In the genomic region with DNA sequence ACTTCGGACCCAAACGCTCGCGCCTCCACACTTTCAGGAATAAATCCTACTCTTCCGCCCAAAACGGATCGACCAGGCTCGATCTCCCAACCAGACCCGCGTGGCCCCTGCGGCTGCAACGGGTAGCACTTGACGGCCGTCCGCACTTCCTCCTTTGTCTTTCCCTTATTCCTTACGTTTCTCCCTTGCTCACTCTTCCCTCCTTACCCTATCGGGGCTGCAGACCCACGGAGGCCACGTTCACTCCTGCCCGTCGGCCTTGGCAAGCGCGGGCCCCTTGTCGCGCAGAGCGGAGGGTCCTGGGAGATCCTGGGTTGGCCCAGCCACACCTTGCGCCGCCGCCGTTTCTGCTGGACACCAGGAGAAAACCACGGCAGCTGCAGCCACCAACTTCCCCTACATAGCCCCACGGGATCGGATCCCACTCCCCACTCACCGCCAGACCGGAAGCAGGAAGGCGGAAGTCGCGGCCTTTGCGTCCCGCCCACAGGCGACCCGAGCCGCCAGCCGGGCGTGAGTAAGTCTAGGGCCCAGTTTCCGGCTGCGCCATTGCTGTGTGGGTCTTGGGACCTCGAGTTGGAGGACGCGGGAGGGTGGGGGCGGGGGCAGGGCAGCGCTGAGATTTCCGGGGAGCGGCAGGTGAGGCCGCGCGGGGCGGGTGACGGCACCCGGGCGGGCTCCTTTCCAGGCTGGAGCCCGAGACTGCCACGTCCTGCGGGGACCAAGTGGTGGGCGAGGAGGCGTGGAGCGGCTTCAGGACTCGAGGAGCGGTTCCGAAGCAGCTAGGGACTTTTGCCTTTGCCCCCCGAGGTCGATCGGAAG, we compare ENCODE assay signal across 8 cellular contexts. TPM values are rescaled to one million over a fixed set of nuclear protein-coding genes. Genes with fewer than 3 reads are reported as not detected.
DNase-seq lines count a peak whose midpoint lies in the region; ATAC-seq and TF ChIP-seq lines count a peak whose summit lies in the region.

A gene with protein sequence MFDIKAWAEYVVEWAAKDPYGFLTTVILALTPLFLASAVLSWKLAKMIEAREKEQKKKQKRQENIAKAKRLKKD (minus strand): TSS at position 459 of the 822 bp plus-strand sequence. CDS start 2,297 bp downstream, outside the sequence.

- H3K4me1 Mint-ChIP-seq in CD4-positive, alpha-beta T cell (ENCODE audit: low read depth) = peaks cover 50% of the 10 kb centered on the region
- H3K4me1 Mint-ChIP-seq in effector memory CD8-positive, alpha-beta T cell (ENCODE audit: low read depth in 2 of 2) = peaks cover 14 to 25% of the 10 kb centered on the region in 2 donors
- H3K4me1 Mint-ChIP-seq in memory B cell = peaks cover 13% of the 10 kb centered on the region

- H3K27me3 ChIP-seq in CD4-positive, alpha-beta T cell (ENCODE audit: control insufficient read depth, insufficient read depth, low read length) = no peaks in the 10 kb centered on the region

- no peaks in the 10 kb centered on the region for H3K27me3 Mint-ChIP-seq in CD4-positive, alpha-beta T cell
- no peaks in the 10 kb centered on the region for H3K27me3 Mint-ChIP-seq in effector memory CD8-positive, alpha-beta T cell
- no peaks in the 10 kb centered on the region for H3K27me3 Mint-ChIP-seq in memory B cell

- peak within 1 kb of the TSS; percentile 84 for H3K27ac Mint-ChIP-seq in CD4-positive, alpha-beta T cell
- H3K27ac Mint-ChIP-seq in effector memory CD8-positive, alpha-beta T cell = peak within 1 kb of the TSS; percentile 98
- peak within 1 kb of the TSS; percentile 96 for H3K27ac Mint-ChIP-seq in memory B cell

- TF ChIP-seq CTCF in CD4-positive, alpha-beta T cell (IDR thresholded peaks at IDR 0.05) = no peak

- CTCF ChIA-PET in CD4-positive, alpha-beta T cell (lab: Charles Lee) = no interaction called here

- POLR2A ChIA-PET in CD4-positive, alpha-beta T cell (lab: Charles Lee) = interaction anchor here (0.6 to 1.6 kb wide), 3 partner anchors 116 to 246 kb away, joined by 3 to 11 read pairs (median 4); partner anchors contain the start of gene ZSWIM6

- no peaks in the 10 kb centered on the region for H3K9me3 ChIP-seq in CD4-positive, alpha-beta T cell (ENCODE audit: control insufficient read depth, low read length)

- peak within 1 kb of the TSS; percentile 94 for H3K4me3 Mint-ChIP-seq in CD4-positive, alpha-beta T cell
- H3K4me3 Mint-ChIP-seq in effector memory CD8-positive, alpha-beta T cell = peak within 1 kb of the TSS; percentile 93 to 96
- peak within 1 kb of the TSS; percentile 94 for H3K4me3 Mint-ChIP-seq in memory B cell

- no peaks in the 10 kb centered on the region for H3K9me3 Mint-ChIP-seq in CD4-positive, alpha-beta T cell
- no peaks in the 10 kb centered on the region for H3K9me3 Mint-ChIP-seq in effector memory CD8-positive, alpha-beta T cell
- no peaks in the 10 kb centered on the region for H3K9me3 Mint-ChIP-seq in memory B cell

- peak; percentile 85 for ATAC-seq in CD4-positive, alpha-beta T cell (ENCODE audit: poor library complexity)
- ATAC-seq in GM19452 (IDR thresholded peaks at IDR 0.05; ENCODE audit: unreplicated experiment) (peak; percentile 98), memory B cell (ENCODE audit: low read depth) (peak; percentile 89)
- peak; percentile 91 for ATAC-seq in effector memory CD8-positive, alpha-beta T cell (replicated peaks)

- H3K36me3 Mint-ChIP-seq in CD4-positive, alpha-beta T cell (ENCODE audit: low read depth) = peaks cover 60% of the 10 kb centered on the region
- H3K36me3 Mint-ChIP-seq in effector memory CD8-positive, alpha-beta T cell (ENCODE audit: insufficient read depth) = peaks cover 32% of the 10 kb centered on the region
- peaks cover 18% of the 10 kb centered on the region for H3K36me3 Mint-ChIP-seq in memory B cell

- DNase-seq in CD4-positive, alpha-beta T cell = peak; percentile 60 to 79 (median 72)
- DNase-seq in HK-2 (ENCODE audit: unreplicated experiment) (peak; percentile 89), NOMO-1 (lab: John Stamatoyannopoulos, UW; ENCODE audit: unreplicated experiment in 2 of 2) (peak; percentile 87), memory B cell (ENCODE audit: low spot score in 2 of 2) (peak; percentile 57 to 70)
- DNase-seq in activated CD8-positive, alpha-beta memory T cell treated with anti-CD3 and anti-CD28 coated beads for 4 hours (ENCODE audit: low read depth in 2 of 2) = peak; percentile 59 to 69
- DNase-seq in effector memory CD8-positive, alpha-beta T cell = peak; percentile 59 to 69 (median 61)
- peak; percentile 59 for DNase-seq in stimulated activated CD8-positive, alpha-beta memory T cell treated with anti-CD3 and anti-CD28 coated beads, Interleukin-12 subunit alpha, Interleukin-12 subunit beta, amount 100 ng/mL, for 24 hours (ENCODE audit: extremely low read depth)

- H3K27ac ChIP-seq in CD4-positive, alpha-beta T cell (ENCODE audit: low read depth, low read length) = peak within 1 kb of the TSS; percentile 77

- intact Hi-C loops in CD4-positive, alpha-beta T cell (cut with DNase I, micrococcal nuclease) = loop anchor here (2.0 to 10.0 kb wide), 5 partner anchors 167 to 457 kb away; partner anchors contain the start of genes DEPDC1B (in 1 of the 2), ERCC8 (in 1 of the 2), NDUFAF2 (in 1 of the 2) and ZSWIM6 (in 1 of the 2)

RNA-seq across cellular contexts. Expression of the gene that starts here (rescaled TPM):
- 10 to 100 TPM; 16.5 to 18.2 TPM for total RNA-seq in CD4-positive, alpha-beta T cell

Comparison
In these comparisons a context has a peak if more than half of its experiments do, and no peak if none do; other contexts are left out.
1. Peak in every context shown above with its lines: DNase-seq, ATAC-seq and H3K27ac ChIP-seq.